ENCODE assay signal across 21 cellular contexts in the genomic region with DNA sequence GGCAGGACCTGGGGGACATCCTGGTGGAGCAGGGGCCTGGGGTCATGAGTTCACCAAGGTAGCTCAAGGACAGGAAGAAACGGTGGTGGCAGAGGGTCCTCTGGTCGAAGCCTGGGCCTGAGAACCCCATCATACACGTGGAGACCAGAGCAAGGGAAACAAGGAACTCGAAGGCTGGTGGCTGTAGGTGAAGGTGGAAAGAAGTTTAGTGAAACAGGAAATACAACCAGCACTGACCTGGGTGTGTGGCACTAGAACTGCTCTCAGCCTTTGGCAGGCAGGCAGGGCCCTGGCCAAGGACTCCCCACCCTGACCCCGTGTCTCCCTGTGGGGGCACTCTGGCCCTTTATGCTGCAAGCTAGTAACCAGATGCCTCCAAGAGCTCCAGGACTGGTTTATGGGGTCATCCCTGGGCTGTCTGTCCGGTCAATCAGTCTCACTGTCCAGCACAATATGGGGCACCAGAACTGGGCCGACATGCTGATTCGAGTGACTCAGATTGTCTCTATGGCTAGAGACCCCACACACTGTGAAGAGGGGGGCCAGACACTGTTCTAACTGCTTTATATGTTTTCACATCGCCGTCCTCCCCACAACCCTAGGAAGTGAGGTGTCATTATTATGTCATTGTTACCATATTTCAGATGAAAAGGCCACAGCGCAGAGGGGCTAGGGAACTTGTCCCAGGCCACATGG. TPM values are rescaled to one million over a fixed set of nuclear protein-coding genes. Genes with fewer than 3 reads are reported as not detected.
DNase-seq lines count a peak whose midpoint lies in the region; ATAC-seq and TF ChIP-seq lines count a peak whose summit lies in the region.
"Had no signal": no experiment of that assay in that cellular context is flagged by ENCODE, and none has a peak within 500 bp of the region (broad histone marks: within the 10 kb centered on the region; RNA-seq: fewer than 3 reads in every experiment).

No MANE protein-coding gene starts in this region.

- H3K9me2 ChIP-seq in GM23338 (ENCODE audit: insufficient read depth) = no peaks in the 10 kb centered on the region

- H3K9me3 Mint-ChIP-seq in CD14-positive monocyte = peaks cover 0 to 11% (median 8%) of the 10 kb centered on the region in 7 donors
- H3K9me3 Mint-ChIP-seq in GM23338 = no peaks in the 10 kb centered on the region
- no peaks in the 10 kb centered on the region for H3K9me3 Mint-ChIP-seq in activated T-helper 1 cell treated with anti-CD3 and anti-CD28 coated beads, Interleukin-12 subunit alpha, Interleukin-12 subunit beta, Interleukin-2, Interleukin-4 antibody, amounts not matched to agents 30 ng/mL and 10 ng/mL and 1 ng/mL, durations not matched to agents 14 hours and 24 hours and 36 hours
- no peaks in the 10 kb centered on the region for H3K9me3 Mint-ChIP-seq in immature natural killer cell

- no peak overlapping the region for H2AFZ ChIP-seq in GM23338

- ATAC-seq in GM23338 (no peak), left colon (peak; percentile 32)

- DNase-seq in CD14-positive monocyte (ENCODE audit: low spot score) (no peak), GM23338 (ENCODE audit: low spot score) (no peak), left colon (no peak), NCI-H526 (lab: John Stamatoyannopoulos, UW) (no peak), immature natural killer cell (no peak), MG63 (no peak), UCSD-AML1 (lab: John Stamatoyannopoulos, UW; ENCODE audit: unreplicated experiment) (no peak)
- DNase-seq in activated T-helper 1 cell treated with anti-CD3 and anti-CD28 coated beads, Interleukin-12 subunit alpha, Interleukin-12 subunit beta, Interleukin-2, Interleukin-4 antibody, amounts not matched to agents 30 ng/mL and 10 ng/mL and 1 ng/mL, durations not matched to agents 14 hours and 24 hours and 36 hours (ENCODE audit: low spot score) = no peak
- DNase-seq: ACHN; AML-193; Calu3; CD4-positive, CD25-positive, alpha-beta regulatory T cell; DMS79; NCI-H1105; NCI-H1694 treated with DMSO at 0.1 percent for 48 hours; NCI-H226; NCI-H524 treated with DMSO at 0.1 percent for 48 hours; NK-92 treated with Interleukin-12 subunit alpha and Interleukin-12 subunit beta, amount 100 ng/mL, for 24 hours had no signal

- no peaks in the 10 kb centered on the region for H3K79me2 ChIP-seq in GM23338 (replicated peaks; ENCODE audit: insufficient read depth)

- no peaks in the 10 kb centered on the region for H4K20me1 ChIP-seq in GM23338 (replicated peaks; ENCODE audit: insufficient read depth)

- peaks cover 28% of the 10 kb centered on the region for H3F3A ChIP-seq in GM23338 (replicated peaks; ENCODE audit: low read depth)

- intact Hi-C loops in CD14-positive monocyte (cut with micrococcal nuclease) = loop anchor here in 1 of 2 donors (5.0 kb wide), 1 partner anchor 38 kb away; no protein-coding TSS in a partner anchor
- intact Hi-C loops in activated T-helper 1 cell treated with anti-CD3 and anti-CD28 coated beads, Interleukin-12 subunit alpha, Interleukin-12 subunit beta, Interleukin-2, Interleukin-4 antibody, amounts not matched to agents 30 ng/mL and 10 ng/mL and 1 ng/mL, durations not matched to agents 14 hours and 24 hours and 36 hours (cut with micrococcal nuclease) = no loop called here
- intact Hi-C loops in left colon (cut with DNase I, micrococcal nuclease) = no loop called here

- peaks cover 40% of the 10 kb centered on the region for H3K4me1 ChIP-seq in GM23338 (ENCODE audit: insufficient read depth)

- H3K27me3 Mint-ChIP-seq in CD14-positive monocyte (ENCODE audit: low read depth in 3 of 3) (peaks cover 38 to 50% (median 41%) of the 10 kb centered on the region in 3 donors), GM23338 (ENCODE audit: insufficient read depth, low read depth, poor library complexity) (peaks cover 53% of the 10 kb centered on the region), immature natural killer cell (ENCODE audit: low read depth in 3 of 3) (peaks cover 4 to 13% (median 11%) of the 10 kb centered on the region in 3 donors)
- H3K27me3 Mint-ChIP-seq in activated T-helper 1 cell treated with anti-CD3 and anti-CD28 coated beads, Interleukin-12 subunit alpha, Interleukin-12 subunit beta, Interleukin-2, Interleukin-4 antibody, amounts not matched to agents 30 ng/mL and 10 ng/mL and 1 ng/mL, durations not matched to agents 14 hours and 24 hours and 36 hours (ENCODE audit: insufficient read depth) = peaks cover 32% of the 10 kb centered on the region

- no peak overlapping the region for H3K4me2 ChIP-seq in GM23338
- H3K4me2 ChIP-seq: KMS-11 had no signal

- H3K36me3 Mint-ChIP-seq in CD14-positive monocyte = peaks cover 5 to 9% of the 10 kb centered on the region in 2 donors
- H3K36me3 Mint-ChIP-seq in GM23338 (ENCODE audit: low read depth) = 0 out of 3 replicates have a peak, but pooled peaks cover 4% of the 10 kb centered on the region
- no peaks in the 10 kb centered on the region for H3K36me3 Mint-ChIP-seq in activated T-helper 1 cell treated with anti-CD3 and anti-CD28 coated beads, Interleukin-12 subunit alpha, Interleukin-12 subunit beta, Interleukin-2, Interleukin-4 antibody, amounts not matched to agents 30 ng/mL and 10 ng/mL and 1 ng/mL, durations not matched to agents 14 hours and 24 hours and 36 hours (ENCODE audit: low read depth)
- H3K36me3 Mint-ChIP-seq in immature natural killer cell = no peaks in the 10 kb centered on the region
- H3K36me3 Mint-ChIP-seq: CD4-positive, CD25-positive, alpha-beta regulatory T cell had no signal

- H3K27me3 ChIP-seq in GM23338 (ENCODE audit: insufficient read depth) (peaks cover 45% of the 10 kb centered on the region), MG63 (peaks cover 38% of the 10 kb centered on the region)

- H3K36me3 ChIP-seq in GM23338 (ENCODE audit: insufficient read depth) (no peaks in the 10 kb centered on the region), MG63 (peaks cover 4% of the 10 kb centered on the region; the same call in 1 of the 2 replicates)

- no peaks in the 10 kb centered on the region for H3K9me3 ChIP-seq in MG63

- H3K27ac Mint-ChIP-seq in CD14-positive monocyte = peak overlapping the region in 1 of 7 donors; percentile 44
- H3K27ac Mint-ChIP-seq in GM23338 = no peak overlapping the region
- no peak overlapping the region for H3K27ac Mint-ChIP-seq in activated T-helper 1 cell treated with anti-CD3 and anti-CD28 coated beads, Interleukin-12 subunit alpha, Interleukin-12 subunit beta, Interleukin-2, Interleukin-4 antibody, amounts not matched to agents 30 ng/mL and 10 ng/mL and 1 ng/mL, durations not matched to agents 14 hours and 24 hours and 36 hours
- H3K27ac Mint-ChIP-seq in immature natural killer cell = peak overlapping the region in 1 of 6 donors; percentile 64
- H3K27ac Mint-ChIP-seq: CD4-positive, CD25-positive, alpha-beta regulatory T cell had no signal

- peaks cover 33% of the 10 kb centered on the region for H3K4me1 Mint-ChIP-seq in CD14-positive monocyte
- H3K4me1 Mint-ChIP-seq in GM23338 = peaks cover 52% of the 10 kb centered on the region
- peaks cover 26% of the 10 kb centered on the region for H3K4me1 Mint-ChIP-seq in activated T-helper 1 cell treated with anti-CD3 and anti-CD28 coated beads, Interleukin-12 subunit alpha, Interleukin-12 subunit beta, Interleukin-2, Interleukin-4 antibody, amounts not matched to agents 30 ng/mL and 10 ng/mL and 1 ng/mL, durations not matched to agents 14 hours and 24 hours and 36 hours (ENCODE audit: low read depth)
- H3K4me1 Mint-ChIP-seq in immature natural killer cell = peaks cover 17% of the 10 kb centered on the region in 2 donors

- H3K4me3 Mint-ChIP-seq in CD14-positive monocyte (peak overlapping the region; percentile 51 to 90), GM23338 (no peak overlapping the region), immature natural killer cell (no peak overlapping the region)
- peak overlapping the region; percentile 22 for H3K4me3 Mint-ChIP-seq in activated T-helper 1 cell treated with anti-CD3 and anti-CD28 coated beads, Interleukin-12 subunit alpha, Interleukin-12 subunit beta, Interleukin-2, Interleukin-4 antibody, amounts not matched to agents 30 ng/mL and 10 ng/mL and 1 ng/mL, durations not matched to agents 14 hours and 24 hours and 36 hours

- H3K4me3 ChIP-seq in GM23338 (no peak overlapping the region), MG63 (no peak overlapping the region)

- TF ChIP-seq CTCF in CD14-positive monocyte (IDR thresholded peaks at IDR 0.05) (no peak), GM23338 (conservative IDR thresholded peaks at IDR 0.05; ENCODE audit: low read depth in 2 of 2) (no peak)

- no peak overlapping the region for H3K27ac ChIP-seq in GM23338 (ENCODE audit: low read depth)
- H3K27ac ChIP-seq: KMS-11 had no signal

RNA-seq across cellular contexts. Expression of gene COX6B2, which starts 3.8 kb away (rescaled TPM):
- not detected for polyA plus RNA-seq in CD14-positive monocyte
- total RNA-seq in GM23338 (2014; rRNA removed; shearing (Covaris generic)) = 2.7 and 2.9 TPM in 2 replicates
- 5.3 and 5.7 TPM in 2 replicates for polyA plus RNA-seq in GM23338 (2016; fragmentation: Nextera tagmentation; extraction: Ambion mirVana)
- 0.26 TPM in 1 of 2 replicates, not detected in the other for total RNA-seq in activated T-helper 1 cell treated with anti-CD3 and anti-CD28 coated beads, Interleukin-12 subunit alpha, Interleukin-12 subunit beta, Interleukin-2, Interleukin-4 antibody, amounts not matched to agents 30 ng/mL and 10 ng/mL and 1 ng/mL, durations not matched to agents 14 hours and 24 hours and 36 hours
- total RNA-seq in left colon = 10 to 100 TPM; 23.0 to 27.6 TPM
- polyA plus RNA-seq in immature natural killer cell = under 1 TPM in 1 of 3 donors, not detected in 2; 0.16 TPM
- total RNA-seq in MG63 (2014; rRNA removed; shearing (Covaris generic); ENCODE audit: low replicate concordance) = not detected in 2 replicates
- polyA plus RNA-seq: CD4-positive, CD25-positive, alpha-beta regulatory T cell had no signal

RNA-seq across cellular contexts. Expression of gene KMT5C, which starts 11.1 kb away (rescaled TPM):
- polyA plus RNA-seq in CD14-positive monocyte = 1 to 10 TPM in 1 of 2 donors, under 1 TPM in 1; 0.89 to 1.5 TPM
- total RNA-seq in GM23338 (2014; rRNA removed; shearing (Covaris generic)) = 34.3 and 43.2 TPM in 2 replicates
- 12.9 and 14.2 TPM in 2 replicates for polyA plus RNA-seq in GM23338 (2016; fragmentation: Nextera tagmentation; extraction: Ambion mirVana)
- total RNA-seq in activated T-helper 1 cell treated with anti-CD3 and anti-CD28 coated beads, Interleukin-12 subunit alpha, Interleukin-12 subunit beta, Interleukin-2, Interleukin-4 antibody, amounts not matched to agents 30 ng/mL and 10 ng/mL and 1 ng/mL, durations not matched to agents 14 hours and 24 hours and 36 hours = 29.1 and 29.9 TPM in 2 replicates
- total RNA-seq in left colon = 10 to 100 TPM; 19.0 to 20.7 TPM
- polyA plus RNA-seq in immature natural killer cell = 1 to 10 TPM in 2 of 3 donors, under 1 TPM in 1; 0.79 to 2.2 (median 2.1) TPM
- 2.8 and 11.1 TPM in 2 replicates for total RNA-seq in MG63 (2014; rRNA removed; shearing (Covaris generic); ENCODE audit: low replicate concordance)

RNA-seq across cellular contexts. Expression of gene GARIN5B, which starts 12.3 kb away (rescaled TPM):
- not detected for polyA plus RNA-seq in CD14-positive monocyte
- not detected in 2 replicates for total RNA-seq in GM23338 (2014; rRNA removed; shearing (Covaris generic))
- polyA plus RNA-seq in GM23338 (2016; fragmentation: Nextera tagmentation; extraction: Ambion mirVana) = not detected in 2 replicates
- total RNA-seq in activated T-helper 1 cell treated with anti-CD3 and anti-CD28 coated beads, Interleukin-12 subunit alpha, Interleukin-12 subunit beta, Interleukin-2, Interleukin-4 antibody, amounts not matched to agents 30 ng/mL and 10 ng/mL and 1 ng/mL, durations not matched to agents 14 hours and 24 hours and 36 hours = 0.05 TPM in 1 of 2 replicates, not detected in the other
- not detected for total RNA-seq in left colon
- polyA plus RNA-seq in immature natural killer cell = not detected
- total RNA-seq in MG63 (2014; rRNA removed; shearing (Covaris generic); ENCODE audit: low replicate concordance) = not detected in 2 replicates
- total RNA-seq: Calu3; CD4-positive, CD25-positive, alpha-beta regulatory T cell; M059J; SK-MEL-5 had no signal
- polyA plus RNA-seq: CD4-positive, CD25-positive, alpha-beta regulatory T cell had no signal

RNA-seq across cellular contexts. Expression of gene IL11, which starts 19.5 kb away (rescaled TPM):
- polyA plus RNA-seq in CD14-positive monocyte = not detected
- 1.1 and 2.2 TPM in 2 replicates for total RNA-seq in GM23338 (2014; rRNA removed; shearing (Covaris generic))
- 0.58 and 1.7 TPM in 2 replicates for polyA plus RNA-seq in GM23338 (2016; fragmentation: Nextera tagmentation; extraction: Ambion mirVana)
- 0.34 TPM in 1 of 2 replicates, not detected in the other for total RNA-seq in activated T-helper 1 cell treated with anti-CD3 and anti-CD28 coated beads, Interleukin-12 subunit alpha, Interleukin-12 subunit beta, Interleukin-2, Interleukin-4 antibody, amounts not matched to agents 30 ng/mL and 10 ng/mL and 1 ng/mL, durations not matched to agents 14 hours and 24 hours and 36 hours
- under 1 TPM; 0.31 to 0.46 TPM for total RNA-seq in left colon
- polyA plus RNA-seq in immature natural killer cell = not detected
- total RNA-seq in MG63 (2014; rRNA removed; shearing (Covaris generic); ENCODE audit: low replicate concordance) = 0.95 TPM in 1 of 2 replicates, not detected in the other
- total RNA-seq: CD4-positive, CD25-positive, alpha-beta regulatory T cell; SK-MEL-5 had no signal
- polyA plus RNA-seq: CD4-positive, CD25-positive, alpha-beta regulatory T cell had no signal

RNA-seq across cellular contexts. Expression of gene TMEM150B, which starts 25.6 kb away (rescaled TPM):
- polyA plus RNA-seq in CD14-positive monocyte (10 to 100 TPM; 10.1 to 11.2 TPM), GM23338 (2016; fragmentation: Nextera tagmentation; extraction: Ambion mirVana) (0.29 and 0.40 TPM in 2 replicates), immature natural killer cell (not detected)
- total RNA-seq in GM23338 (2014; rRNA removed; shearing (Covaris generic)) = not detected in 2 replicates
- total RNA-seq in activated T-helper 1 cell treated with anti-CD3 and anti-CD28 coated beads, Interleukin-12 subunit alpha, Interleukin-12 subunit beta, Interleukin-2, Interleukin-4 antibody, amounts not matched to agents 30 ng/mL and 10 ng/mL and 1 ng/mL, durations not matched to agents 14 hours and 24 hours and 36 hours = 0.71 TPM in 1 of 2 replicates, not detected in the other
- total RNA-seq in left colon = 10 to 100 TPM; 50.2 to 54.6 TPM
- total RNA-seq in MG63 (2014; rRNA removed; shearing (Covaris generic); ENCODE audit: low replicate concordance) = not detected in 2 replicates
- total RNA-seq: Calu3, M059J, SK-MEL-5 had no signal
- polyA plus RNA-seq: CD4-positive, CD25-positive, alpha-beta regulatory T cell had no signal

Comparison
In these comparisons a context has a peak if more than half of its experiments do, and no peak if none do; other contexts are left out.
1. H3K4me3 Mint-ChIP-seq: peak in CD14-positive monocyte (2 of 2) and activated T-helper 1 cell treated with anti-CD3 and anti-CD28 coated beads, Interleukin-12 subunit alpha, Interleukin-12 subunit beta, Interleukin-2, Interleukin-4 antibody, amounts not matched to agents 30 ng/mL and 10 ng/mL and 1 ng/mL, durations not matched to agents 14 hours and 24 hours and 36 hours (single experiment); none in GM23338 (single experiment) and immature natural killer cell (0 of 5).